Comparison of ENCODE assay signal across 14 cellular contexts in the genomic region with DNA sequence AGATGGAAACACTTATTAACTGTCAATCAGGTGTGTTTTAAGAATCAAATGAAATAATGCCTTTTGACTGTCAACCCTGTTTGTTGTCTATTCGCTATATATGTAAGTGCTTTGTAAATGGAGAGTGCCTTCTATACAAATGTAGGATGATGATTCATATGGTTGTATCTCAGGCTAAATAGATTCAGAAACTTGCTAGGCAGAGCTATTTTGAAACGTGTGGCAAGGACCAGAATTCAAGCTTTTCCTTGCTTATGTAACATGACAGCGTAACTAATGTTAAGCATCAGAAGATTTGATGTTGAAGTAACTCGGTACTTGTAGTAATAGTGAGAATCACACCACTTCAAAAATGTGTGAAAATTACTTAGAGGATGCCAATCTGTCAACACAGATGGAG. TPM values are rescaled to one million over a fixed set of nuclear protein-coding genes. Genes with fewer than 3 reads are reported as not detected.
A peak's percentile ranks its signal among the peaks of the same experiment; 100 is the strongest.
DNase-seq lines count a peak whose midpoint lies in the region; ATAC-seq, FAIRE-seq and TF ChIP-seq lines count a peak whose summit lies in the region.
"Had no signal": no experiment of that assay in that cellular context is flagged by ENCODE, and none has a peak within 500 bp of the region (broad histone marks: within the 10 kb centered on the region; RNA-seq: fewer than 3 reads in every experiment).

No MANE protein-coding gene starts in this region.

- H3K27me3 Mint-ChIP-seq in GM23338 (ENCODE audit: insufficient read depth, low read depth, poor library complexity), result peaks cover 7% of the 10 kb centered on the region
- peaks cover 2% of the 10 kb centered on the region for H3K27me3 Mint-ChIP-seq in activated CD8-positive, alpha-beta T cell treated with anti-CD3 and anti-CD28 coated beads, Interleukin-2, amount 10 ng/mL, durations not matched to agents 7 days and 5 days (ENCODE audit: low read depth)

- H3K9me3 ChIP-seq in A549 (no peaks in the 10 kb centered on the region), breast epithelium (no peaks in the 10 kb centered on the region)
- H3K9me3 ChIP-seq: left lung had no signal

- no peak for FAIRE-seq in A549 (lab: Jason Lieb, UNC)
- FAIRE-seq: G401.6 had no signal

- no peak overlapping the region for H3K4me3 ChIP-seq in A549
- no peak overlapping the region for H3K4me3 ChIP-seq in GM23338
- peak overlapping the region in 2 of 3 donors; percentile 78 to 95 for H3K4me3 ChIP-seq in breast epithelium
- H3K4me3 ChIP-seq: left lung had no signal

- H3K36me3 Mint-ChIP-seq in GM23338 (ENCODE audit: low read depth), result peaks cover 11% of the 10 kb centered on the region; the same call in 2 of the 3 replicates
- H3K36me3 Mint-ChIP-seq in activated CD8-positive, alpha-beta T cell treated with anti-CD3 and anti-CD28 coated beads, Interleukin-2, amount 10 ng/mL, durations not matched to agents 7 days and 5 days (ENCODE audit: low read depth), result peaks cover 31% of the 10 kb centered on the region

- H3K4me3 Mint-ChIP-seq in GM23338, result no peak overlapping the region
- no peak overlapping the region for H3K4me3 Mint-ChIP-seq in activated CD8-positive, alpha-beta T cell treated with anti-CD3 and anti-CD28 coated beads, Interleukin-2, amount 10 ng/mL, durations not matched to agents 7 days and 5 days
- H3K4me3 Mint-ChIP-seq: WTC11 had no signal

- H3K4me2 ChIP-seq in A549 (peak overlapping the region; percentile 66), GM23338 (0 out of 2 replicates have a peak overlapping the region, but pooled peaks have one; percentile 35)

- H3K4me1 ChIP-seq in A549, result peaks cover 56% of the 10 kb centered on the region
- peaks cover 13% of the 10 kb centered on the region for H3K4me1 ChIP-seq in GM23338 (ENCODE audit: insufficient read depth)
- H3K4me1 ChIP-seq in breast epithelium, result peaks cover 0 to 2% of the 10 kb centered on the region in 2 donors

- H3K36me3 ChIP-seq in GM23338 (ENCODE audit: insufficient read depth) (0 out of 2 replicates have a peak, but pooled peaks cover 3% of the 10 kb centered on the region), breast epithelium (peaks cover 10% of the 10 kb centered on the region)

- peaks cover 43% of the 10 kb centered on the region for H3K4me1 Mint-ChIP-seq in GM23338
- H3K4me1 Mint-ChIP-seq in activated CD8-positive, alpha-beta T cell treated with anti-CD3 and anti-CD28 coated beads, Interleukin-2, amount 10 ng/mL, durations not matched to agents 7 days and 5 days (ENCODE audit: low read depth), result peaks cover 33% of the 10 kb centered on the region

- H3K27me3 ChIP-seq in GM23338 (ENCODE audit: insufficient read depth) (peaks cover 3% of the 10 kb centered on the region; the same call in 1 of the 2 replicates), breast epithelium (no peaks in the 10 kb centered on the region)
- H3K27me3 ChIP-seq: left lung had no signal

- ATAC-seq in A549 (no peak), GM23338 (no peak)
- no peak for ATAC-seq in activated CD8-positive, alpha-beta T cell treated with anti-CD3 and anti-CD28 coated beads, Interleukin-2, amount 10 ng/mL, durations not matched to agents 7 days and 5 days
- ATAC-seq: left lung, SK-N-SH treated with all-trans-retinoic acid at 6 μM for 48 hours, WTC11 had no signal

- TF ChIP-seq CTCF in A549 (IDR thresholded peaks at IDR 0.05) (no peak), GM23338 (conservative IDR thresholded peaks at IDR 0.05; ENCODE audit: low read depth in 2 of 2) (no peak), breast epithelium (IDR thresholded peaks at IDR 0.05) (no peak)

- WGBS in A549 (ENCODE audit: missing lambda C conversion rate), result 74% methylated on average over 4 of the region's 4 CpGs

- H3F3A ChIP-seq in GM23338 (replicated peaks; ENCODE audit: low read depth), result peaks cover 6% of the 10 kb centered on the region; the same call in 1 of the 2 replicates

- no peak for TF ChIP-seq RAD21 in A549 (conservative IDR thresholded peaks at IDR 0.05 in 1 of 2, IDR thresholded peaks at IDR 0.05 in 1 of 2)

- H3K27ac ChIP-seq in A549, result peak overlapping the region in 1 of 2 experiments; percentile 98; a peak in 1 of 6 replicates
- H3K27ac ChIP-seq in GM23338 (ENCODE audit: low read depth), result no peak overlapping the region
- peak overlapping the region; percentile 27 to 98 for H3K27ac ChIP-seq in breast epithelium
- H3K27ac ChIP-seq: left lung had no signal

- H3K27ac Mint-ChIP-seq in GM23338, result no peak overlapping the region
- H3K27ac Mint-ChIP-seq in activated CD8-positive, alpha-beta T cell treated with anti-CD3 and anti-CD28 coated beads, Interleukin-2, amount 10 ng/mL, durations not matched to agents 7 days and 5 days, result no peak overlapping the region
- H3K27ac Mint-ChIP-seq: WTC11 had no signal

- POLR2A ChIA-PET in A549 (lab: Yijun Ruan, JAX), result no interaction called here
- POLR2A ChIA-PET in activated CD8-positive, alpha-beta T cell treated with anti-CD3 and anti-CD28 coated beads, Interleukin-2, amount 10 ng/mL, durations not matched to agents 7 days and 5 days (lab: Charles Lee), result no interaction called here

- no peak for DNase-seq in A549 (ENCODE audit: low read depth in 1 of 2, low spot score in 1 of 2)
- DNase-seq in GM23338 (ENCODE audit: low spot score), result no peak
- no peak for DNase-seq in breast epithelium (ENCODE audit: low spot score in 2 of 2)
- DNase-seq in medulla oblongata (ENCODE audit: extremely low spot score), result peak; percentile 43
- DNase-seq in iPS-NIHi7 (ENCODE audit: extremely low spot score), result no peak
- no peak for DNase-seq in activated CD8-positive, alpha-beta T cell treated with anti-CD3 and anti-CD28 coated beads, Interleukin-2, amount 10 ng/mL, durations not matched to agents 7 days and 5 days
- no peak for DNase-seq in activated CD4-positive, CD25-positive, alpha-beta regulatory T cell treated with anti-CD3 and anti-CD28 coated beads, Interleukin-2, amount 50 U/mL, for 72 hours
- DNase-seq in stimulated activated CD4-positive, alpha-beta T cell treated with anti-CD3 and anti-CD28 coated beads, Interleukin-1b, Interleukin-23, amount 100 ng/mL, for 48 hours, result no peak
- DNase-seq: amygdala, left lung, NCI-H1694 had no signal

- TF ChIP-seq POLR2A in A549 (IDR thresholded peaks at IDR 0.05; ENCODE audit: low read length) (no peak), breast epithelium (IDR thresholded peaks at IDR 0.05) (no peak)

- peaks cover 23% of the 10 kb centered on the region for H3K79me2 ChIP-seq in GM23338 (replicated peaks; ENCODE audit: insufficient read depth)

- no peaks in the 10 kb centered on the region for H4K20me1 ChIP-seq in GM23338 (replicated peaks; ENCODE audit: insufficient read depth)

- no peak for TF ChIP-seq EP300 in A549 (IDR thresholded peaks at IDR 0.05)

- CTCF ChIA-PET in A549 (lab: Yijun Ruan, JAX), result no interaction called here
- CTCF ChIA-PET in activated CD8-positive, alpha-beta T cell treated with anti-CD3 and anti-CD28 coated beads, Interleukin-2, amount 10 ng/mL, durations not matched to agents 7 days and 5 days (lab: Charles Lee), result no interaction called here

- H3K9me2 ChIP-seq in GM23338 (ENCODE audit: insufficient read depth), result peaks cover 4% of the 10 kb centered on the region; the same call in 1 of the 2 replicates

- intact Hi-C loops in breast epithelium (cut with DNase I; ENCODE audit: low total_unique reads), result no loop called here

- H2AFZ ChIP-seq in GM23338, result no peak overlapping the region

- no peaks in the 10 kb centered on the region for H3K9me3 Mint-ChIP-seq in GM23338
- no peaks in the 10 kb centered on the region for H3K9me3 Mint-ChIP-seq in activated CD8-positive, alpha-beta T cell treated with anti-CD3 and anti-CD28 coated beads, Interleukin-2, amount 10 ng/mL, durations not matched to agents 7 days and 5 days (ENCODE audit: insufficient read depth)
- H3K9me3 Mint-ChIP-seq: WTC11 had no signal

TF ChIP-seq in A549, 52 proteins besides CTCF, POLR2A, EP300 and RAD21:
- TF ChIP-seq NR3C1 (IDR thresholded peaks at IDR 0.05) (no peak), SMC3 (IDR thresholded peaks at IDR 0.05) (no peak), CHD4 (IDR thresholded peaks at IDR 0.05; ENCODE audit: borderline replicate concordance) (no peak), NFE2L2 (conservative IDR thresholded peaks at IDR 0.05; ENCODE audit: low read length) (no peak)

TF ChIP-seq in GM23338, 12 proteins besides CTCF, POLR2A, EP300 and RAD21 (continues in another document):
- TF ChIP-seq ZNF331 (CRISPR knock-in tag; IDR thresholded peaks at IDR 0.05; ENCODE audit: low read depth) (no peak), NANOG (IDR thresholded peaks at IDR 0.05; ENCODE audit: borderline replicate concordance) (no peak)

RNA-seq across cellular contexts. Expression of a gene that starts 3.4 kb away (rescaled TPM):
- polyA plus RNA-seq in A549 (2011; rRNA removed) (9.0 and 15.2 TPM in 2 replicates), A549 (2017; fragmentation: RNase III; extraction: RNeasy Plus Mini Kit Qiagen cat#74134 plus additional on column Dnase treatment) (8.0 to 8.4 TPM (median 8.1 TPM) in 3 replicates), GM23338 (2016; fragmentation: Nextera tagmentation; extraction: Ambion mirVana) (3.8 and 4.2 TPM in 2 replicates)
- polyA plus RNA-seq in A549 (2012; cell fraction: cytosol; rRNA removed), result 2.0 and 2.5 TPM in 2 replicates
- polyA plus RNA-seq in A549 (2012; cell fraction: nucleus; rRNA removed), result 0.78 and 1.6 TPM in 2 replicates
- polyA minus RNA-seq in A549 (2011; rRNA and poly(A)+ RNA removed), result 5.2 and 5.8 TPM in 2 replicates
- 10.0 and 12.0 TPM in 2 replicates for total RNA-seq in GM23338 (2014; rRNA removed; shearing (Covaris generic))
- total RNA-seq in breast epithelium, result 100 to 1,000 TPM in 1 of 3 donors, 10 to 100 TPM in 2; 49.1 to 113 (median 56.0) TPM
- total RNA-seq in activated CD8-positive, alpha-beta T cell treated with anti-CD3 and anti-CD28 coated beads, Interleukin-2, amount 10 ng/mL, durations not matched to agents 7 days and 5 days, result 1 to 10 TPM; 8.4 to 8.8 TPM

Comparison
In these comparisons a context has a peak if more than half of its experiments do, and no peak if none do; other contexts are left out.
1. H3K4me3 ChIP-seq: peak in breast epithelium (2 of 3); none in A549 (single experiment) and GM23338 (single experiment).